Comparison of ENCODE assay signal across 11 cellular contexts in the genomic region with DNA sequence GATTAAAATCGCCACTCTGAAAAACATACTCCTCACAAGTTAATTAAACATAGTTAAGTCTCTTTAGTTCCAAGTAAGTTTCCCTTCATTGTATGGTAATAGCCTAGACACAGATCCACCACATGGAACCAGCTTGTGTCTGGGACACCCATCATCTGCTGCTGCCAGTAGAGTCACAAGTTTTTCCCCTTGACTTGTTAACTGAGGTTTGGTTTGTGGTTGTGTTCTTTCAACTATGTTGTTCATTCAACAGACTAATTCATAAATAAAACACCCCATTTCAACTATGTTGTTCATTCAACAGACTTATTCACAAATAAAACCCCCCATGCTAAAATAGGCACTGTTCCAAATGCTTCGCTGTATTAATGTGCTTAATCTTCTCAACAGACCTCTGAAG. TPM values are rescaled to one million over a fixed set of nuclear protein-coding genes. Genes with fewer than 3 reads are reported as not detected.
A peak's percentile ranks its signal among the peaks of the same experiment; 100 is the strongest.
DNase-seq lines count a peak whose midpoint lies in the region; ATAC-seq and TF ChIP-seq lines count a peak whose summit lies in the region.
"Had no signal": no experiment of that assay in that cellular context is flagged by ENCODE, and none has a peak within 500 bp of the region (broad histone marks: within the 10 kb centered on the region; RNA-seq: fewer than 3 reads in every experiment).

No MANE protein-coding gene starts in this region.

- H3K27me3 Mint-ChIP-seq in activated CD8-positive, alpha-beta memory T cell treated with anti-CD3 and anti-CD28 coated beads, Interleukin-2, amount 10 ng/mL, durations not matched to agents 7 days and 5 days = no peaks in the 10 kb centered on the region
- no peaks in the 10 kb centered on the region for H3K27me3 Mint-ChIP-seq in activated B cell treated with CpG ODN at 0.5 μM for 24 hours
- H3K27me3 Mint-ChIP-seq in stimulated activated naive B cell treated with anti-CD40 and anti-IgM and Interleukin-4, amounts not matched to agents 10 μg/mL and 1 μg/mL and 100 μg/mL, for 72 hours = no peaks in the 10 kb centered on the region
- H3K27me3 Mint-ChIP-seq: dendritic cell treated with granulocyte-macrophage colony-stimulating factor and Interleukin-4, amounts not matched to agents 40 ng/mL and 50 ng/mL, for 4 days had no signal

- H3K4me3 Mint-ChIP-seq in activated CD8-positive, alpha-beta memory T cell treated with anti-CD3 and anti-CD28 coated beads, Interleukin-2, amount 10 ng/mL, durations not matched to agents 7 days and 5 days = peak overlapping the region; percentile 23
- peak overlapping the region; percentile 13 for H3K4me3 Mint-ChIP-seq in activated B cell treated with CpG ODN at 0.5 μM for 24 hours
- H3K4me3 Mint-ChIP-seq in stimulated activated naive B cell treated with anti-CD40 and anti-IgM and Interleukin-4, amounts not matched to agents 10 μg/mL and 1 μg/mL and 100 μg/mL, for 72 hours = peak overlapping the region in 1 of 2 donors; percentile 22
- H3K4me3 Mint-ChIP-seq: dendritic cell treated with granulocyte-macrophage colony-stimulating factor and Interleukin-4, amounts not matched to agents 40 ng/mL and 50 ng/mL, for 4 days had no signal

- CTCF ChIA-PET in activated CD8-positive, alpha-beta memory T cell treated with anti-CD3 and anti-CD28 coated beads, Interleukin-2, amount 10 ng/mL, durations not matched to agents 7 days and 5 days (lab: Charles Lee) = interaction anchor here (4.5 kb wide), 1 partner anchor 10 kb away, joined by 38 read pairs; no protein-coding TSS in a partner anchor
- CTCF ChIA-PET in activated B cell treated with CpG ODN at 0.5 μM for 24 hours (lab: Charles Lee) = interaction anchor here (1.8 kb wide), 1 partner anchor 10 kb away, joined by 7 read pairs; no protein-coding TSS in a partner anchor

- no peak for TF ChIP-seq CTCF in activated B cell treated with CpG ODN at 0.5 μM for 24 hours (IDR thresholded peaks at IDR 0.05)

- intact Hi-C loops in activated B cell treated with CpG ODN at 0.5 μM for 24 hours (cut with micrococcal nuclease) = loop anchor here (2.0 kb wide), 2 partner anchors 13 kb away; no protein-coding TSS in a partner anchor
- intact Hi-C loops in posterior vena cava (cut with DNase I) = no loop called here

- peaks cover 23% of the 10 kb centered on the region for H3K36me3 Mint-ChIP-seq in activated CD8-positive, alpha-beta memory T cell treated with anti-CD3 and anti-CD28 coated beads, Interleukin-2, amount 10 ng/mL, durations not matched to agents 7 days and 5 days
- H3K36me3 Mint-ChIP-seq in activated B cell treated with CpG ODN at 0.5 μM for 24 hours (ENCODE audit: low read depth) = peaks cover 48% of the 10 kb centered on the region
- H3K36me3 Mint-ChIP-seq in stimulated activated naive B cell treated with anti-CD40 and anti-IgM and Interleukin-4, amounts not matched to agents 10 μg/mL and 1 μg/mL and 100 μg/mL, for 72 hours = peaks cover 18 to 47% of the 10 kb centered on the region in 2 donors

- DNase-seq in activated CD8-positive, alpha-beta memory T cell treated with anti-CD3 and anti-CD28 coated beads, Interleukin-2, amount 10 ng/mL, durations not matched to agents 7 days and 5 days = peak; percentile 47
- no peak for DNase-seq in activated CD8-positive, alpha-beta memory T cell treated with anti-CD3 and anti-CD28 coated beads, Interleukin-2, amount 50 U/mL, for 4 hours
- no peak for DNase-seq in activated B cell treated with CpG ODN at 0.5 μM for 24 hours
- DNase-seq in medulla oblongata (ENCODE audit: extremely low spot score) = peak; percentile 39
- DNase-seq in stimulated activated naive B cell treated with anti-CD40 and anti-IgM and Interleukin-4, amounts not matched to agents 10 μg/mL and 1 μg/mL and 100 μg/mL, for 72 hours = no peak
- DNase-seq in NCI-H187 treated with DMSO at 0.1 percent for 48 hours (lab: John Stamatoyannopoulos, UW) = no peak
- DNase-seq in posterior vena cava (ENCODE audit: low spot score) = no peak
- DNase-seq: NCI-H187 had no signal

- no peaks in the 10 kb centered on the region for H3K9me3 Mint-ChIP-seq in activated CD8-positive, alpha-beta memory T cell treated with anti-CD3 and anti-CD28 coated beads, Interleukin-2, amount 10 ng/mL, durations not matched to agents 7 days and 5 days (ENCODE audit: low read depth)
- no peaks in the 10 kb centered on the region for H3K9me3 Mint-ChIP-seq in activated B cell treated with CpG ODN at 0.5 μM for 24 hours
- no peaks in the 10 kb centered on the region for H3K9me3 Mint-ChIP-seq in stimulated activated naive B cell treated with anti-CD40 and anti-IgM and Interleukin-4, amounts not matched to agents 10 μg/mL and 1 μg/mL and 100 μg/mL, for 72 hours
- H3K9me3 Mint-ChIP-seq: dendritic cell treated with granulocyte-macrophage colony-stimulating factor and Interleukin-4, amounts not matched to agents 40 ng/mL and 50 ng/mL, for 4 days had no signal

- peak overlapping the region; percentile 80 for H3K27ac Mint-ChIP-seq in activated CD8-positive, alpha-beta memory T cell treated with anti-CD3 and anti-CD28 coated beads, Interleukin-2, amount 10 ng/mL, durations not matched to agents 7 days and 5 days
- peak overlapping the region; percentile 20 for H3K27ac Mint-ChIP-seq in activated B cell treated with CpG ODN at 0.5 μM for 24 hours
- H3K27ac Mint-ChIP-seq in stimulated activated naive B cell treated with anti-CD40 and anti-IgM and Interleukin-4, amounts not matched to agents 10 μg/mL and 1 μg/mL and 100 μg/mL, for 72 hours = peak overlapping the region; percentile 52

- peaks cover 79% of the 10 kb centered on the region for H3K4me1 Mint-ChIP-seq in activated CD8-positive, alpha-beta memory T cell treated with anti-CD3 and anti-CD28 coated beads, Interleukin-2, amount 10 ng/mL, durations not matched to agents 7 days and 5 days
- H3K4me1 Mint-ChIP-seq in activated B cell treated with CpG ODN at 0.5 μM for 24 hours = peaks cover 94% of the 10 kb centered on the region
- H3K4me1 Mint-ChIP-seq in stimulated activated naive B cell treated with anti-CD40 and anti-IgM and Interleukin-4, amounts not matched to agents 10 μg/mL and 1 μg/mL and 100 μg/mL, for 72 hours = peaks cover 43 to 92% of the 10 kb centered on the region in 2 donors

- POLR2A ChIA-PET in activated B cell treated with CpG ODN at 0.5 μM for 24 hours (lab: Charles Lee) = interaction anchor here (0.6 to 1.0 kb wide), 2 partner anchors 24 to 287 kb away, joined by 4 to 6 read pairs; a partner anchor contains a TSS

- ATAC-seq in activated CD8-positive, alpha-beta memory T cell treated with anti-CD3 and anti-CD28 coated beads, Interleukin-2, amount 10 ng/mL, durations not matched to agents 7 days and 5 days = peak; percentile 66
- ATAC-seq in activated B cell treated with CpG ODN at 0.5 μM for 24 hours (ENCODE audit: low read depth) (no peak), GM18909 (IDR thresholded peaks at IDR 0.05; ENCODE audit: poor library complexity, unreplicated experiment) (no peak)
- peak; percentile 48 to 49 for ATAC-seq in stimulated activated naive B cell treated with anti-CD40 and anti-IgM and Interleukin-4, amounts not matched to agents 10 μg/mL and 1 μg/mL and 100 μg/mL, for 72 hours (replicated peaks)
- ATAC-seq: HepG2 had no signal

RNA-seq across cellular contexts. Expression of a gene that starts 24.4 kb away (rescaled TPM):
- total RNA-seq in activated CD8-positive, alpha-beta memory T cell treated with anti-CD3 and anti-CD28 coated beads, Interleukin-2, amount 10 ng/mL, durations not matched to agents 7 days and 5 days = 100 to 1,000 TPM; 341 to 452 TPM
- 253 and 263 TPM in 2 replicates for total RNA-seq in activated B cell treated with CpG ODN at 0.5 μM for 24 hours
- 100 to 1,000 TPM; 274 to 306 TPM for total RNA-seq in posterior vena cava

Comparison
In these comparisons a context has a peak if more than half of its experiments do, and no peak if none do; other contexts are left out.
1. DNase-seq: peak in activated CD8-positive, alpha-beta memory T cell treated with anti-CD3 and anti-CD28 coated beads, Interleukin-2, amount 10 ng/mL, durations not matched to agents 7 days and 5 days (single experiment) and medulla oblongata (single experiment); none in activated CD8-positive, alpha-beta memory T cell treated with anti-CD3 and anti-CD28 coated beads, Interleukin-2, amount 50 U/mL, for 4 hours (single experiment), activated B cell treated with CpG ODN at 0.5 μM for 24 hours (single experiment), stimulated activated naive B cell treated with anti-CD40 and anti-IgM and Interleukin-4, amounts not matched to agents 10 μg/mL and 1 μg/mL and 100 μg/mL, for 72 hours (single experiment), NCI-H187 treated with DMSO at 0.1 percent for 48 hours (single experiment) and posterior vena cava (single experiment).
2. ATAC-seq: peak in activated CD8-positive, alpha-beta memory T cell treated with anti-CD3 and anti-CD28 coated beads, Interleukin-2, amount 10 ng/mL, durations not matched to agents 7 days and 5 days (single experiment) and stimulated activated naive B cell treated with anti-CD40 and anti-IgM and Interleukin-4, amounts not matched to agents 10 μg/mL and 1 μg/mL and 100 μg/mL, for 72 hours (2 of 2); none in activated B cell treated with CpG ODN at 0.5 μM for 24 hours (single experiment) and GM18909 (single experiment).
3. H3K27ac Mint-ChIP-seq: peak in every context shown above with its lines; median percentile 80 in activated CD8-positive, alpha-beta memory T cell treated with anti-CD3 and anti-CD28 coated beads, Interleukin-2, amount 10 ng/mL, durations not matched to agents 7 days and 5 days; 52 in stimulated activated naive B cell treated with anti-CD40 and anti-IgM and Interleukin-4, amounts not matched to agents 10 μg/mL and 1 μg/mL and 100 μg/mL, for 72 hours; 20 in activated B cell treated with CpG ODN at 0.5 μM for 24 hours.